Comparison of ENCODE assay signal across 18 cellular contexts in the genomic region with DNA sequence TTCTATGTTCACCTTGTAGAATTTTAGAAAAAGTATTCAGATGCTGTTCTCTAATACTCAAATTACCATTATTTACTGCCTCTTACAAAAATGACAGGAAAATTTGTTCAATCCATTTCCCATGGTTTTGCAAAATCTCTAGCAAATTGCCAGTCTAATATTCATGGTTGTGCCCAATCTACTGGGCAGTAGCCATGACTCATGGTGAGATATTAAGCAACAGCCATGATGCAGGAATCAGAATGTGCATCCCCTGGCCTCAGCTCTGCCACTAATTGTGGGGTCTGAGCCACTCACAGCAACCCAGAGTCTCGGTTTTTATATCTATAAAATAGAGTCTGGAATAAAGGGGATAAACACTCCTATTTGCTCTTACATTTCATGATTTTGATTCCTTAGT.
"Had no signal": no experiment of that assay in that cellular context is flagged by ENCODE, and none has a peak within 500 bp of the region (broad histone marks: within the 10 kb centered on the region; RNA-seq: fewer than 3 reads in every experiment).

No MANE protein-coding gene starts in this region.

- H3K4me2 ChIP-seq: hepatocyte had no signal

- H3K4me1 ChIP-seq: left lung, upper lobe of right lung had no signal

- FAIRE-seq: keratinocyte, pancreas had no signal

- H3K27me3 ChIP-seq: brain microvascular endothelial cell, hepatocyte, left lung, pancreas, upper lobe of right lung had no signal

- ATAC-seq: effector memory CD8-positive, alpha-beta T cell; mucosa of descending colon; naive thymus-derived CD4-positive, alpha-beta T cell; pancreas; upper lobe of right lung had no signal

- H3K27ac ChIP-seq: brain microvascular endothelial cell, epithelial cell of prostate, hepatocyte, left lung, pancreas, thoracic aorta, upper lobe of right lung had no signal

- DNase-seq: activated CD4-positive, alpha-beta T cell treated with anti-CD3 and anti-CD28 coated beads, Interleukin-2, amount 50 U/mL, for 1 hour; activated naive CD4-positive, alpha-beta T cell; activated naive CD8-positive, alpha-beta T cell treated with anti-CD3 and anti-CD28 coated beads, Interleukin-2, amount 10 ng/mL, durations not matched to agents 7 days and 5 days; anterior cingulate cortex; brain microvascular endothelial cell; cerebellar nuclear complex; effector memory CD8-positive, alpha-beta T cell; left lung; mucosa of descending colon; naive thymus-derived CD4-positive, alpha-beta T cell; pancreas; stimulated activated CD4-positive, alpha-beta T cell treated with anti-CD3 and anti-CD28 coated beads, Interleukin-12 subunit alpha, Interleukin-12 subunit beta, amount 100 ng/mL, for 4 hours; stimulated activated CD4-positive, alpha-beta T cell treated with anti-CD3 and anti-CD28 coated beads, Interleukin-2, amount 100 ng/mL, for 24 hours; upper lobe of right lung had no signal

- H3K9me3 ChIP-seq: left lung, mucosa of descending colon, pancreas, thoracic aorta, upper lobe of right lung had no signal

- H3K4me3 ChIP-seq: hepatocyte, left lung, mucosa of descending colon, pancreas, thoracic aorta, upper lobe of right lung had no signal
